In the genomic region with DNA sequence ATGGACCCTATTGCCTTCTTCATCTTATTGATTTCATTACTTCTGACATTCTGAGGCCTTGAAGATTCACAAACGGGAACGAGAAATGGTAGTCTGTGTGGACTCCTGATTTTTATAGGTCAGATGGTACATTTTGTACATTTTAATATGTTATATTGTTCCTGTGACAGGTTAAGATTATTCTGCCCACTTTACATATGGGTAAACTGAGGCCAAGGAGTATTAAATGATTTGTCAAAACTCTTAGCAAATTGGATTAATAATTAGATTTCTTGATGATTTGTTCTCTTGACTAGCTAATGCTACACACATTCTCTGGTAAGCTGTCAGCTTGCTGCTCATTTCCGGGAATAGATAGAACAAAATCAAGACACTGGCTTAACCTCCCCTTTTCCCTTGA, we compare ENCODE assay signal across 10 cellular contexts. TPM values are rescaled to one million over a fixed set of nuclear protein-coding genes. Genes with fewer than 3 reads are reported as not detected.
DNase-seq lines count a peak whose midpoint lies in the region; ATAC-seq and TF ChIP-seq lines count a peak whose summit lies in the region.
"Had no signal": no experiment of that assay in that cellular context is flagged by ENCODE, and none has a peak within 500 bp of the region (broad histone marks: within the 10 kb centered on the region; RNA-seq: fewer than 3 reads in every experiment).

No MANE protein-coding gene starts in this region.

- peaks cover 12% of the 10 kb centered on the region; the same call in 1 of the 2 replicates for H3K4me1 ChIP-seq in GM23338 (ENCODE audit: insufficient read depth)

- H3K27ac Mint-ChIP-seq in GM23338 (no peak overlapping the region), naive B cell (peak overlapping the region in 3 of 6 donors; percentile 84 to 100 (median 99))

- peaks cover 21% of the 10 kb centered on the region for H3K36me3 ChIP-seq in GM23338 (ENCODE audit: insufficient read depth)

- no peaks in the 10 kb centered on the region for H3F3A ChIP-seq in GM23338 (replicated peaks; ENCODE audit: low read depth)

- no peaks in the 10 kb centered on the region for H3K27me3 ChIP-seq in GM23338 (ENCODE audit: insufficient read depth)

- H3K4me2 ChIP-seq in GM23338, result peak overlapping the region; percentile 99

- H3K4me1 Mint-ChIP-seq in GM23338 (peaks cover 31% of the 10 kb centered on the region), naive B cell (peaks cover 35 to 37% (median 36%) of the 10 kb centered on the region in 3 donors)

- H3K4me3 Mint-ChIP-seq in GM23338, result peak overlapping the region; percentile 97
- H3K4me3 Mint-ChIP-seq in naive B cell, result peak overlapping the region; percentile 81 to 99 (median 94)

- H3K27ac ChIP-seq in 22Rv1, result peak overlapping the region; percentile 81; the same call in 1 of the 2 replicates
- no peak overlapping the region for H3K27ac ChIP-seq in GM23338 (ENCODE audit: low read depth)

- no peak for DNase-seq in GM23338 (ENCODE audit: low spot score)
- DNase-seq in astrocyte of the cerebellum (ENCODE audit: low read depth), result no peak
- DNase-seq in naive B cell, result no peak
- DNase-seq in EL, result no peak
- DNase-seq in NCI-H774 (lab: John Stamatoyannopoulos, UW), result no peak
- DNase-seq in NOMO-1 treated with DMSO at 0.1 percent for 48 hours (lab: John Stamatoyannopoulos, UW; ENCODE audit: unreplicated experiment), result no peak
- DNase-seq: central memory CD4-positive, alpha-beta T cell; DMS53 had no signal

- H3K9me3 Mint-ChIP-seq in GM23338 (no peaks in the 10 kb centered on the region), naive B cell (no peaks in the 10 kb centered on the region)

- H4K20me1 ChIP-seq in GM23338 (replicated peaks; ENCODE audit: insufficient read depth), result peaks cover 6% of the 10 kb centered on the region; the same call in 1 of the 2 replicates

- no peak for TF ChIP-seq CTCF in 22Rv1 (IDR thresholded peaks at IDR 0.05)
- no peak for TF ChIP-seq CTCF in GM23338 (conservative IDR thresholded peaks at IDR 0.05; ENCODE audit: low read depth in 2 of 2)
- TF ChIP-seq CTCF in astrocyte of the cerebellum (IDR thresholded peaks at IDR 0.05; ENCODE audit: low read depth, low read length, missing control alignments), result no peak

- in situ Hi-C loops in astrocyte of the cerebellum (cut with HindIII; ENCODE audit: low sequenced_read_pairs), result no loop called here

- no peaks in the 10 kb centered on the region for H3K9me2 ChIP-seq in GM23338 (ENCODE audit: insufficient read depth)

- H3K36me3 Mint-ChIP-seq in GM23338 (ENCODE audit: low read depth) (peaks cover 44% of the 10 kb centered on the region), naive B cell (peaks cover 0 to 9% of the 10 kb centered on the region in 2 donors)

- H3K27me3 Mint-ChIP-seq in GM23338 (ENCODE audit: insufficient read depth, low read depth, poor library complexity), result peaks cover 5% of the 10 kb centered on the region
- no peaks in the 10 kb centered on the region for H3K27me3 Mint-ChIP-seq in naive B cell

- ATAC-seq in GM23338 (no peak), naive B cell (ENCODE audit: low read depth in 2 of 2) (no peak), GM21367 (IDR thresholded peaks at IDR 0.05; ENCODE audit: unreplicated experiment) (no peak)

- H3K79me2 ChIP-seq in GM23338 (replicated peaks; ENCODE audit: insufficient read depth), result peaks cover 59% of the 10 kb centered on the region

- H3K4me3 ChIP-seq in GM23338 (peak overlapping the region; percentile 85), astrocyte of the cerebellum (ENCODE audit: low read depth, low read length) (peak overlapping the region; percentile 61)

- H2AFZ ChIP-seq in GM23338, result no peak overlapping the region

TF ChIP-seq in GM23338, 12 proteins besides CTCF, POLR2A, EP300 and RAD21:
- TF ChIP-seq, protein P1, sequence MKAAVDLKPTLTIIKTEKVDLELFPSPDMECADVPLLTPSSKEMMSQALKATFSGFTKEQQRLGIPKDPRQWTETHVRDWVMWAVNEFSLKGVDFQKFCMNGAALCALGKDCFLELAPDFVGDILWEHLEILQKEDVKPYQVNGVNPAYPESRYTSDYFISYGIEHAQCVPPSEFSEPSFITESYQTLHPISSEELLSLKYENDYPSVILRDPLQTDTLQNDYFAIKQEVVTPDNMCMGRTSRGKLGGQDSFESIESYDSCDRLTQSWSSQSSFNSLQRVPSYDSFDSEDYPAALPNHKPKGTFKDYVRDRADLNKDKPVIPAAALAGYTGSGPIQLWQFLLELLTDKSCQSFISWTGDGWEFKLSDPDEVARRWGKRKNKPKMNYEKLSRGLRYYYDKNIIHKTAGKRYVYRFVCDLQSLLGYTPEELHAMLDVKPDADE (IDR thresholded peaks at IDR 0.05), result no peak
- TF ChIP-seq JUNB (IDR thresholded peaks at IDR 0.05; ENCODE audit: unreplicated experiment), result no peak
- no peak for TF ChIP-seq EZH2 (IDR thresholded peaks at IDR 0.05; ENCODE audit: low read depth, unreplicated experiment)

RNA-seq across cellular contexts. Expression of a gene that starts 1.9 kb away (rescaled TPM):
- total RNA-seq in GM23338 (2014; rRNA removed; shearing (Covaris generic)), result 45.0 and 49.9 TPM in 2 replicates
- polyA plus RNA-seq in GM23338 (2016; fragmentation: Nextera tagmentation; extraction: Ambion mirVana), result 20.4 and 21.0 TPM in 2 replicates
- polyA plus RNA-seq in naive B cell (ENCODE audit: low read depth in 6 of 6), result 10 to 100 TPM; 24.2 to 37.9 (median 30.7) TPM

RNA-seq across cellular contexts. Expression of a gene that starts 8.4 kb away (rescaled TPM):
- total RNA-seq in GM23338 (2014; rRNA removed; shearing (Covaris generic)), result 25.6 and 29.9 TPM in 2 replicates
- polyA plus RNA-seq in GM23338 (2016; fragmentation: Nextera tagmentation; extraction: Ambion mirVana) (20.0 and 20.9 TPM in 2 replicates), naive B cell (ENCODE audit: low read depth in 6 of 6) (under 1 TPM in 1 of 6 donors, not detected in 5; 0.48 TPM)

RNA-seq across cellular contexts. Expression of a gene that starts 12.5 kb away (rescaled TPM):
- 86.6 and 90.3 TPM in 2 replicates for total RNA-seq in GM23338 (2014; rRNA removed; shearing (Covaris generic))
- 25.8 TPM in 2 replicates for polyA plus RNA-seq in GM23338 (2016; fragmentation: Nextera tagmentation; extraction: Ambion mirVana)
- 10 to 100 TPM in 5 of 6 donors, 1 to 10 TPM in 1; 3.9 to 29.2 (median 18.3) TPM for polyA plus RNA-seq in naive B cell (ENCODE audit: low read depth in 6 of 6)

Comparison
In these comparisons a context has a peak if more than half of its experiments do, and no peak if none do; other contexts are left out.
1. RNA of a gene that starts 8.4 kb away (polyA plus RNA-seq): 20.0 to 20.9 TPM in GM23338; 0.48 TPM in naive B cell; every median in the first group is over 10 times any median in the second.